ENCODE assay signal across 1 cellular context in genomic region chr19:42919070-42919756, GRCh38.
TF ChIP-seq lines count a peak whose summit lies in the region.

No MANE protein-coding gene starts in this region.

TF ChIP-seq in IMR-90, 13 proteins besides CTCF, POLR2A, EP300 and RAD21:
- peak; percentile 24; the same call in 1 of the 2 replicates for TF ChIP-seq SMC3 (IDR thresholded peaks at IDR 0.05; ENCODE audit: low read depth, low read length)
